11 cellular contexts compared by ENCODE assay signal in genomic region chr1:51575406-51576084, GRCh38.
DNase-seq lines count a peak whose midpoint lies in the region; ATAC-seq and TF ChIP-seq lines count a peak whose summit lies in the region.
"Had no signal": no experiment of that assay in that cellular context is flagged by ENCODE, and none has a peak within 500 bp of the region (broad histone marks: within the 10 kb centered on the region; RNA-seq: fewer than 3 reads in every experiment).

No MANE protein-coding gene starts in this region.

- H4K20me1 ChIP-seq in DND-41 (ENCODE audit: insufficient read depth, low read length), result no peaks in the 10 kb centered on the region

- no peak overlapping the region for H3K4me3 ChIP-seq in DND-41 (ENCODE audit: low read depth in 1 of 2, low read length in 2 of 2)
- H3K4me3 ChIP-seq: cardiac muscle cell, heart right ventricle, tibial artery had no signal

- H3K4me2 ChIP-seq in DND-41 (ENCODE audit: insufficient read depth, low read length), result peak overlapping the region; percentile 50

- H3K27me3 ChIP-seq in DND-41 (ENCODE audit: insufficient read depth, low read length, poor library complexity), result no peaks in the 10 kb centered on the region
- H3K27me3 ChIP-seq: cardiac muscle cell, heart right ventricle, tibial artery had no signal

- no peak for TF ChIP-seq CTCF in DND-41 (IDR thresholded peaks at IDR 0.05; ENCODE audit: borderline replicate concordance, extremely low read depth, low read length, poor library complexity, severe bottlenecking)
- TF ChIP-seq CTCF in VCaP (conservative IDR thresholded peaks at IDR 0.05), result no peak

- H3K9ac ChIP-seq in DND-41 (ENCODE audit: low read depth, low read length), result 0 out of 2 replicates have a peak overlapping the region, but pooled peaks have one; percentile 18

- H3K9me3 ChIP-seq in DND-41 (ENCODE audit: insufficient read depth, low read length, severe bottlenecking), result peaks cover 2% of the 10 kb centered on the region
- H3K9me3 ChIP-seq: heart right ventricle, tibial artery had no signal

- H3K27ac ChIP-seq in DND-41 (ENCODE audit: low read length) (peak overlapping the region; percentile 62), VCaP (peak overlapping the region; percentile 28; the same call in 1 of the 2 replicates)
- H3K27ac ChIP-seq: cardiac muscle cell, tibial artery had no signal

- no peaks in the 10 kb centered on the region for H3K36me3 ChIP-seq in DND-41 (ENCODE audit: insufficient read depth, low read length)
- H3K36me3 ChIP-seq: cardiac muscle cell, heart right ventricle, tibial artery had no signal

- ATAC-seq in DND-41 (ENCODE audit: insufficient read depth, low read depth) (peak; percentile 81), HG02610 (IDR thresholded peaks at IDR 0.05; ENCODE audit: unreplicated experiment) (peak; percentile 55), HG02852 (IDR thresholded peaks at IDR 0.05; ENCODE audit: unreplicated experiment) (no peak)

- no peaks in the 10 kb centered on the region for H3K79me2 ChIP-seq in DND-41 (ENCODE audit: insufficient read depth, low read length)

- H2AFZ ChIP-seq in DND-41 (ENCODE audit: low read depth, low read length), result peak overlapping the region; percentile 43; the same call in 1 of the 2 replicates

- DNase-seq in DND-41 (peak; percentile 31), iris pigment epithelial cell (ENCODE audit: low read depth) (peak; percentile 52), NCI-H1694 (lab: John Stamatoyannopoulos, UW) (no peak), 8988T (no peak), NCI-H2081 treated with DMSO at 0.1 percent for 48 hours (lab: John Stamatoyannopoulos, UW) (no peak)
- DNase-seq: heart right ventricle, tibial artery had no signal

- peaks cover 24% of the 10 kb centered on the region for H3K4me1 ChIP-seq in DND-41 (ENCODE audit: insufficient read depth, low read length)

Comparison
In these comparisons a context has a peak if more than half of its experiments do, and no peak if none do; other contexts are left out.
1. DNase-seq: peak in DND-41 (single experiment) and iris pigment epithelial cell (single experiment); none in NCI-H1694 (single experiment), 8988T (single experiment) and NCI-H2081 treated with DMSO at 0.1 percent for 48 hours (single experiment).